In genomic region chr13:104683789-104684188, GRCh38 we compare ENCODE assay signal across 15 cellular contexts.
"Had no signal": no experiment of that assay in that cellular context is flagged by ENCODE, and none has a peak within 500 bp of the region (broad histone marks: within the 10 kb centered on the region; RNA-seq: fewer than 3 reads in every experiment).

No MANE protein-coding gene starts in this region.

- H3K4me1 Mint-ChIP-seq: activated naive CD4-positive, alpha-beta T cell treated with anti-CD3 and anti-CD28 coated beads, Interleukin-2, amount 50 U/mL, for 24 hours; stimulated activated effector memory CD8-positive, alpha-beta T cell treated with anti-CD3 and anti-CD28 coated beads, Interleukin-12 subunit alpha, Interleukin-12 subunit beta, amount 100 ng/mL, for 72 hours had no signal

- H3K27me3 Mint-ChIP-seq: activated naive CD4-positive, alpha-beta T cell treated with anti-CD3 and anti-CD28 coated beads, Interleukin-2, amount 50 U/mL, for 24 hours had no signal

- H3K4me3 Mint-ChIP-seq: activated naive CD4-positive, alpha-beta T cell treated with anti-CD3 and anti-CD28 coated beads, Interleukin-2, amount 50 U/mL, for 24 hours; activated T-cell treated with anti-CD3 and anti-CD28 coated beads, Interleukin-2, amount 50 U/mL, for 72 hours; stimulated activated effector memory CD8-positive, alpha-beta T cell treated with anti-CD3 and anti-CD28 coated beads, Interleukin-12 subunit alpha, Interleukin-12 subunit beta, amount 100 ng/mL, for 72 hours had no signal

- DNase-seq: activated CD4-positive, alpha-beta T cell treated with anti-CD3 and anti-CD28 coated beads for 1 hour; activated CD4-positive, alpha-beta T cell treated with anti-CD3 and anti-CD28 coated beads, Interleukin-2, amount 50 U/mL, for 4 hours; activated gamma-delta T cell; activated T-cell treated with anti-CD3 and anti-CD28 coated beads, Interleukin-2, amount 50 U/mL, for 72 hours; dorsolateral prefrontal cortex; foreskin fibroblast; midbrain; right cardiac atrium; small intestine; stimulated activated CD4-positive, alpha-beta T cell treated with anti-CD3 and anti-CD28 coated beads, Interleukin-4, amount 100 ng/mL, for 1 hour; upper lobe of right lung; WERI-Rb-1 had no signal

- H3K9me3 Mint-ChIP-seq: activated naive CD4-positive, alpha-beta T cell treated with anti-CD3 and anti-CD28 coated beads, Interleukin-2, amount 50 U/mL, for 24 hours had no signal

- H3K36me3 Mint-ChIP-seq: activated naive CD4-positive, alpha-beta T cell treated with anti-CD3 and anti-CD28 coated beads, Interleukin-2, amount 50 U/mL, for 24 hours; stimulated activated effector memory CD8-positive, alpha-beta T cell treated with anti-CD3 and anti-CD28 coated beads, Interleukin-12 subunit alpha, Interleukin-12 subunit beta, amount 100 ng/mL, for 72 hours had no signal

- H3K27ac Mint-ChIP-seq: activated naive CD4-positive, alpha-beta T cell treated with anti-CD3 and anti-CD28 coated beads, Interleukin-2, amount 50 U/mL, for 24 hours; activated T-cell treated with anti-CD3 and anti-CD28 coated beads, Interleukin-2, amount 50 U/mL, for 72 hours; stimulated activated effector memory CD8-positive, alpha-beta T cell treated with anti-CD3 and anti-CD28 coated beads, Interleukin-12 subunit alpha, Interleukin-12 subunit beta, amount 100 ng/mL, for 72 hours had no signal

- ATAC-seq: activated T-cell treated with anti-CD3 and anti-CD28 coated beads, Interleukin-2, amount 50 U/mL, for 72 hours; left lobe of liver; right cardiac atrium; stimulated activated effector memory CD8-positive, alpha-beta T cell treated with anti-CD3 and anti-CD28 coated beads, Interleukin-12 subunit alpha, Interleukin-12 subunit beta, amount 100 ng/mL, for 72 hours; upper lobe of right lung had no signal
